24 cellular contexts compared by ENCODE assay signal in genomic region chr5:24703934-24704333, GRCh38. TPM values are rescaled to one million over a fixed set of nuclear protein-coding genes. Genes with fewer than 3 reads are reported as not detected.
DNase-seq lines count a peak whose midpoint lies in the region; ATAC-seq, FAIRE-seq and TF ChIP-seq lines count a peak whose summit lies in the region.
"Had no signal": no experiment of that assay in that cellular context is flagged by ENCODE, and none has a peak within 500 bp of the region (broad histone marks: within the 10 kb centered on the region; RNA-seq: fewer than 3 reads in every experiment).

No MANE protein-coding gene starts in this region.

- H3K9me3 ChIP-seq in hepatocyte (ENCODE audit: low read depth) (no peaks in the 10 kb centered on the region), kidney (ENCODE audit: control insufficient read depth in 1 of 2, low read length in 2 of 2) (no peaks in the 10 kb centered on the region)
- H3K9me3 ChIP-seq: SJSA1 had no signal

- H4K20me1 ChIP-seq in hepatocyte (ENCODE audit: insufficient read depth, poor library complexity, severe bottlenecking): no peaks in the 10 kb centered on the region

- H3K27me3 ChIP-seq in hepatocyte: no peaks in the 10 kb centered on the region
- H3K27me3 ChIP-seq: SJSA1 had no signal

- intact Hi-C loops in kidney (cut with DNase I): no loop called here

- FAIRE-seq in HTR-8/SVneo (lab: Jason Lieb, UNC): peak; percentile 66
- no peak for FAIRE-seq in kidney (lab: Jason Lieb, UNC)
- FAIRE-seq: A204.1, GM12891 had no signal

- H3K9ac ChIP-seq in kidney (ENCODE audit: low read length in 2 of 2): no peak overlapping the region

- H3K79me2 ChIP-seq in hepatocyte: no peaks in the 10 kb centered on the region

- H3K4me2 ChIP-seq in hepatocyte: peak overlapping the region; percentile 40

- no peak overlapping the region for H3K27ac ChIP-seq in hepatocyte
- H3K27ac ChIP-seq in kidney (ENCODE audit: low read depth in 2 of 2, low read length in 2 of 2): no peak overlapping the region
- H3K27ac ChIP-seq: SJSA1 had no signal

- DNase-seq in NCI-H510A treated with DMSO at 0.1 percent for 48 hours (lab: John Stamatoyannopoulos, UW) (peak; percentile 5), NCI-H510A (lab: John Stamatoyannopoulos, UW) (no peak), HTR-8/SVneo (ENCODE audit: insufficient read length, low spot score) (no peak), NCI-H69 (lab: John Stamatoyannopoulos, UW) (peak; percentile 18), hepatocyte (ENCODE audit: low spot score) (no peak), kidney (no peak)
- DNase-seq: C1 segment of cervical spinal cord; CD4-positive, alpha-beta memory T cell; COR-L47; DMS79; EL; GDM1; H7; NCI-H1048; NCI-H1694; NCI-H82; Right ventricle myocardium superior; RPMI8226; T-helper 2 cell had no signal

- ATAC-seq in GM21529 (IDR thresholded peaks at IDR 0.05; ENCODE audit: unreplicated experiment) (no peak), GM19467 (IDR thresholded peaks at IDR 0.05; ENCODE audit: unreplicated experiment) (no peak)

- TF ChIP-seq CTCF in hepatocyte (IDR thresholded peaks at IDR 0.05; ENCODE audit: poor library complexity): no peak
- no peak for TF ChIP-seq CTCF in kidney (IDR thresholded peaks at IDR 0.05; ENCODE audit: borderline replicate concordance, extremely low read depth, insufficient read depth)

- H3K4me1 ChIP-seq in hepatocyte (ENCODE audit: insufficient read depth) (no peaks in the 10 kb centered on the region), kidney (ENCODE audit: control insufficient read depth in 1 of 2, insufficient read depth in 1 of 2, low read depth in 1 of 2, low read length in 2 of 2) (no peaks in the 10 kb centered on the region)
- H3K4me1 ChIP-seq: SJSA1 had no signal

- H3K9me2 ChIP-seq in hepatocyte (replicated peaks; ENCODE audit: insufficient read depth): no peaks in the 10 kb centered on the region

- no peaks in the 10 kb centered on the region for H3K36me3 ChIP-seq in hepatocyte (replicated peaks; ENCODE audit: insufficient read depth, low read depth)
- no peaks in the 10 kb centered on the region for H3K36me3 ChIP-seq in kidney (ENCODE audit: control insufficient read depth in 1 of 2, insufficient read depth in 2 of 2, low read length in 2 of 2)
- H3K36me3 ChIP-seq: SJSA1 had no signal

- H2AFZ ChIP-seq in hepatocyte: no peak overlapping the region

- H3K4me3 ChIP-seq in hepatocyte (no peak overlapping the region), kidney (ENCODE audit: low read length in 2 of 2) (no peak overlapping the region)
- H3K4me3 ChIP-seq: SJSA1 had no signal

RNA-seq across cellular contexts. Expression of gene CDH10, which starts 59.2 kb away (rescaled TPM):
- total RNA-seq in hepatocyte (4.9 and 8.9 TPM in 2 replicates), kidney (0.13 TPM)
- polyA plus RNA-seq in hepatocyte (3.2 and 3.9 TPM in 2 replicates), kidney (ENCODE audit: insufficient read depth, low read depth, low replicate concordance) (0.17 TPM)
- total RNA-seq: CD4-positive, alpha-beta memory T cell; Right ventricle myocardium superior; SJSA1 had no signal
- polyA plus RNA-seq: CD4-positive, alpha-beta memory T cell had no signal

Comparison
In these comparisons a context has a peak if more than half of its experiments do, and no peak if none do; other contexts are left out.
1. DNase-seq: peak in NCI-H510A treated with DMSO at 0.1 percent for 48 hours (single experiment) and NCI-H69 (single experiment); none in NCI-H510A (single experiment), HTR-8/SVneo (single experiment), hepatocyte (single experiment) and kidney (single experiment).